ENCODE assay signal across 11 cellular contexts in the genomic region with DNA sequence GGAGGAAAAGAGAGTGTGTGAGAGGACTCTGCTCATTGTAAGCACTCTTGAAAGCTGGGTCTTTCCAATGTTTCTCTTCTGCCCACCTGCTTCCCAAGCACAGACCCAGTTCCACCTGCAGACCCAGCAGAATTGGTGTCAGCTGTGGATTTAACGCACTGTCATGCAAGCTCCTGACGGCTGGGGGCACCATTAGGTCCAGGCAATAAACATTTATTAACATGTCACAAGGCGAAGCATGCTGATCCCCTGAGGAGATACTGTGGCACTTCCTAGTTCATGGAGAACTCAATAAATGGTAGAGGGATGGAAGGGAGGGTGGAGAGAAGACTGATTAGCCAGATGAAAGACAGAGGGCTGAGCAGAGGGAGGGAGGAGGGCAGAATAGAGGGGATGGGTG.
DNase-seq lines count a peak whose midpoint lies in the region; ATAC-seq and TF ChIP-seq lines count a peak whose summit lies in the region.
"Had no signal": no experiment of that assay in that cellular context is flagged by ENCODE, and none has a peak within 500 bp of the region (broad histone marks: within the 10 kb centered on the region; RNA-seq: fewer than 3 reads in every experiment).

No MANE protein-coding gene starts in this region.

- H3K36me3 Mint-ChIP-seq in endothelial cell (ENCODE audit: low read depth, unreplicated experiment), result peaks cover 5% of the 10 kb centered on the region

- no peaks in the 10 kb centered on the region for H3K9me3 Mint-ChIP-seq in endothelial cell (ENCODE audit: unreplicated experiment)

- TF ChIP-seq CTCF in right atrium auricular region (IDR thresholded peaks at IDR 0.05), result peak in 1 of 2 donors; percentile 43
- TF ChIP-seq CTCF in endothelial cell (IDR thresholded peaks at IDR 0.05; ENCODE audit: unreplicated experiment), result peak; percentile 29

- H3K4me1 Mint-ChIP-seq in endothelial cell (ENCODE audit: unreplicated experiment), result peaks cover 5% of the 10 kb centered on the region

- no peaks in the 10 kb centered on the region for H3K36me3 ChIP-seq in right atrium auricular region
- H3K36me3 ChIP-seq: suprapubic skin had no signal

- H3K27ac ChIP-seq in right atrium auricular region (no peak overlapping the region), substantia nigra (ENCODE audit: low read depth, low read length, poor library complexity, severe bottlenecking) (no peak overlapping the region)
- H3K27ac ChIP-seq: suprapubic skin had no signal

- intact Hi-C loops in left ventricle myocardium superior (cut with micrococcal nuclease), result no loop called here

- ATAC-seq in left ventricle myocardium superior (no peak), HG03175 (IDR thresholded peaks at IDR 0.05; ENCODE audit: unreplicated experiment) (no peak), HG02973 (IDR thresholded peaks at IDR 0.05; ENCODE audit: unreplicated experiment) (no peak), HG02763 (IDR thresholded peaks at IDR 0.05; ENCODE audit: unreplicated experiment) (no peak)
- ATAC-seq: sciatic nerve had no signal

- no peak overlapping the region for H3K4me3 ChIP-seq in right atrium auricular region
- H3K4me3 ChIP-seq: suprapubic skin had no signal

- peaks cover 10% of the 10 kb centered on the region for H3K27me3 Mint-ChIP-seq in endothelial cell (ENCODE audit: unreplicated experiment)

- no peaks in the 10 kb centered on the region for H3K27me3 ChIP-seq in right atrium auricular region

- DNase-seq in right atrium auricular region (ENCODE audit: low spot score) (peak; percentile 57), left ventricle myocardium superior (no peak), RPMI7951 (ENCODE audit: low read depth) (peak; percentile 12), endothelial cell (ENCODE audit: low spot score) (peak; percentile 30), substantia nigra (lab: John Stamatoyannopoulos, UW) (no peak)
- DNase-seq: NCI-H2107 had no signal

- H3K4me1 ChIP-seq in right atrium auricular region, result peaks cover 0 to 38% of the 10 kb centered on the region in 2 donors
- H3K4me1 ChIP-seq: suprapubic skin had no signal

- no peak overlapping the region for H3K4me3 Mint-ChIP-seq in endothelial cell (ENCODE audit: unreplicated experiment)

- no peaks in the 10 kb centered on the region for H3K9me3 ChIP-seq in right atrium auricular region
- H3K9me3 ChIP-seq: suprapubic skin had no signal

- no peak overlapping the region for H3K27ac Mint-ChIP-seq in endothelial cell (ENCODE audit: unreplicated experiment)

Comparison
In these comparisons a context has a peak if more than half of its experiments do, and no peak if none do; other contexts are left out.
1. DNase-seq: peak in right atrium auricular region (single experiment), RPMI7951 (single experiment) and endothelial cell (single experiment); none in left ventricle myocardium superior (single experiment) and substantia nigra (0 of 49).